Comparison of ENCODE assay signal across 22 cellular contexts in genomic region chr1:69673301-69673700, GRCh38.
A peak's percentile ranks its signal among the peaks of the same experiment; 100 is the strongest.
DNase-seq lines count a peak whose midpoint lies in the region; ATAC-seq, FAIRE-seq and TF ChIP-seq lines count a peak whose summit lies in the region.
"Had no signal": no experiment of that assay in that cellular context is flagged by ENCODE, and none has a peak within 500 bp of the region (broad histone marks: within the 10 kb centered on the region; RNA-seq: fewer than 3 reads in every experiment).

No MANE protein-coding gene starts in this region.

- H3K4me2 ChIP-seq in K562 (ENCODE audit: insufficient read depth, low read length) = no peak overlapping the region

- 0% methylated on average over 1 of the region's 1 CpG for WGBS in K562 (ENCODE audit: insufficient coverage, low coverage, missing lambda C conversion rate)
- 56% methylated on average over 1 of the region's 1 CpG for WGBS in right cardiac atrium

- in situ Hi-C loops in K562 (cut with MboI) = no loop called here

- CTCF ChIA-PET in K562 (lab: Yijun Ruan, JAX; ENCODE audit: low intra/inter-chr PET ratio) = no interaction called here

- H3K27ac ChIP-seq in K562 (ENCODE audit: extremely low read depth, low read depth, low read length) (no peak overlapping the region), right cardiac atrium (ENCODE audit: low read length) (no peak overlapping the region)
- H3K27ac ChIP-seq: C4-2B, prostate gland, SJCRH30, thoracic aorta, vagina had no signal

- H4K20me1 ChIP-seq in K562 (replicated peaks; ENCODE audit: control insufficient read depth, insufficient read depth, low read length) = no peaks in the 10 kb centered on the region

- no peak for FAIRE-seq in K562 (lab: Jason Lieb, UNC)
- FAIRE-seq: colon, H1, kidney, RCC 7860 had no signal

- TF ChIP-seq RAD21 in K562 (CRISPR knock-in tag; conservative IDR thresholded peaks at IDR 0.05 in 1 of 2, IDR thresholded peaks at IDR 0.05 in 1 of 2) = no peak

- H3K9me3 ChIP-seq in K562 (replicated peaks; ENCODE audit: control insufficient read depth, insufficient read depth, low read depth, low read length) (no peaks in the 10 kb centered on the region), right cardiac atrium (ENCODE audit: control insufficient read depth, low read length) (no peaks in the 10 kb centered on the region)
- H3K9me3 ChIP-seq: prostate gland, SJCRH30, thoracic aorta, vagina had no signal

- no peak for TF ChIP-seq EP300 in K562 (IDR thresholded peaks at IDR 0.05; ENCODE audit: low read length)

- H3K4me3 ChIP-seq in K562 = no peak overlapping the region
- H3K4me3 ChIP-seq in right cardiac atrium (ENCODE audit: low read length) = no peak overlapping the region
- H3K4me3 ChIP-seq: prostate gland, SJCRH30, thoracic aorta, vagina had no signal

- no TSS peak for BruUV-seq in K562 (replicated peaks; lab: Mats Ljungman, UMichigan)

- TF ChIP-seq CTCF in K562 (IDR thresholded peaks at IDR 0.05 in 2 of 3, conservative IDR thresholded peaks at IDR 0.05 in 1 of 3; ENCODE audit: insufficient read depth in 2 of 3, low read depth in 1 of 3, low read length in 3 of 3) = no peak

- intact Hi-C loops in K562 (cut with micrococcal nuclease) (no loop called here), right cardiac atrium (cut with DNase I) (no loop called here)

- H2AFZ ChIP-seq in K562 (ENCODE audit: low read depth, low read length) = no peak overlapping the region

- ATAC-seq in K562 = no peak
- no peak for ATAC-seq in right cardiac atrium
- no peak for ATAC-seq in GM19351 (IDR thresholded peaks at IDR 0.05; ENCODE audit: unreplicated experiment)
- ATAC-seq in GM19395 (IDR thresholded peaks at IDR 0.05; ENCODE audit: unreplicated experiment) = no peak

- no peaks in the 10 kb centered on the region for H3K27me3 ChIP-seq in K562 (ENCODE audit: control insufficient read depth in 2 of 2, insufficient read depth in 2 of 2, low read length in 2 of 2)
- no peaks in the 10 kb centered on the region for H3K27me3 ChIP-seq in right cardiac atrium (ENCODE audit: control insufficient read depth, insufficient read depth)
- H3K27me3 ChIP-seq: SJCRH30, vagina had no signal

- H3K9ac ChIP-seq in K562 (ENCODE audit: insufficient read depth in 1 of 2, low read depth in 2 of 2, low read length in 2 of 2) = no peak overlapping the region

- H3K79me2 ChIP-seq in K562 (ENCODE audit: control insufficient read depth, insufficient read depth, low read length) = no peaks in the 10 kb centered on the region

- POLR2A ChIA-PET in K562 (lab: Yijun Ruan, JAX) = no interaction called here

- H3K36me3 ChIP-seq in K562 (ENCODE audit: control insufficient read depth, insufficient read depth, low read length) = no peaks in the 10 kb centered on the region
- H3K36me3 ChIP-seq: prostate gland, SJCRH30, thoracic aorta, vagina had no signal

- H3K4me1 ChIP-seq in K562 (replicated peaks in 1 of 2; ENCODE audit: control insufficient read depth in 2 of 2, insufficient read depth in 2 of 2, low read length in 2 of 2) (no peaks in the 10 kb centered on the region), right cardiac atrium (ENCODE audit: control insufficient read depth, insufficient read depth, low read length) (peaks cover 2% of the 10 kb centered on the region)
- H3K4me1 ChIP-seq: prostate gland, SJCRH30, vagina had no signal

- no peaks in the 10 kb centered on the region for H3K9me1 ChIP-seq in K562 (ENCODE audit: control insufficient read depth, insufficient read depth, low read length)

- no peak for TF ChIP-seq POLR2A in K562 (conservative IDR thresholded peaks at IDR 0.05)

- DNase-seq in DMS53 (lab: John Stamatoyannopoulos, UW) (peak; percentile 84), NCI-H128 (lab: John Stamatoyannopoulos, UW; ENCODE audit: unreplicated experiment) (peak; percentile 17), NCI-H2227 treated with DMSO at 0.1 percent for 48 hours (lab: John Stamatoyannopoulos, UW) (peak; percentile 20), K562 (ENCODE audit: extremely low read depth in 1 of 4, low spot score in 3 of 4) (peak in 1 of 4 experiments; percentile 20), right cardiac atrium (no peak), hypothalamus (lab: John Stamatoyannopoulos, UW) (no peak)
- DNase-seq: activated CD4-positive, alpha-beta T cell treated with anti-CD3 and anti-CD28 coated beads, Interleukin-2, amount 50 U/mL, for 4 hours; activated CD4-positive, CD25-positive, alpha-beta regulatory T cell; activated naive CD4-positive, alpha-beta T cell treated with Interleukin-2 at 50 U/mL for 16 hours; effector CD4-positive, alpha-beta T cell; kidney; SJCRH30; stimulated activated CD4-positive, alpha-beta T cell treated with anti-CD3 and anti-CD28 coated beads, Interleukin-15, amount 100 ng/mL, for 24 hours had no signal

TF ChIP-seq in K562, 482 proteins besides CTCF, POLR2A, EP300 and RAD21:
- TF ChIP-seq RBM25 (IDR thresholded peaks at IDR 0.05; ENCODE audit: low read depth, low read length, severe bottlenecking) (no peak), ARID2 (IDR thresholded peaks at IDR 0.05) (no peak), CSDE1 (IDR thresholded peaks at IDR 0.05) (no peak), CBX3 (IDR thresholded peaks at IDR 0.05; ENCODE audit: borderline replicate concordance in 1 of 2, low read length in 2 of 2) (no peak), DDX20 (tag; IDR thresholded peaks at IDR 0.05; ENCODE audit: low read depth) (no peak), ZNF133 (CRISPR knock-in tag; IDR thresholded peaks at IDR 0.05) (no peak), NFIC (IDR thresholded peaks at IDR 0.05) (peak; percentile 29; the same call in 1 of the 2 replicates), SMARCB1 (IDR thresholded peaks at IDR 0.05; ENCODE audit: insufficient read length, low read depth) (no peak)

Comparison
In these comparisons a context has a peak if more than half of its experiments do, and no peak if none do; other contexts are left out.
1. DNase-seq: peak in DMS53 (single experiment), NCI-H128 (single experiment) and NCI-H2227 treated with DMSO at 0.1 percent for 48 hours (single experiment); none in right cardiac atrium (0 of 3) and hypothalamus (0 of 51).